ENCODE assay signal across 1 cellular context in genomic region chr14:77659822-77660221, GRCh38.
TF ChIP-seq lines count a peak whose summit lies in the region.

No MANE protein-coding gene starts in this region.

TF ChIP-seq in HepG2, 621 proteins besides CTCF, POLR2A, EP300 and RAD21:
- TF ChIP-seq ZNF629 (CRISPR knock-in tag; conservative IDR thresholded peaks at IDR 0.05), result no peak
- no peak for TF ChIP-seq PLRG1 (conservative IDR thresholded peaks at IDR 0.05)
- no peak for TF ChIP-seq ERF (CRISPR knock-in tag; IDR thresholded peaks at IDR 0.05)
- TF ChIP-seq MAFG (CRISPR knock-in tag; IDR thresholded peaks at IDR 0.05), result no peak
- TF ChIP-seq ZBTB21 (CRISPR knock-in tag; IDR thresholded peaks at IDR 0.05), result no peak
- TF ChIP-seq NBN (conservative IDR thresholded peaks at IDR 0.05), result no peak
- no peak for TF ChIP-seq ZFP37 (CRISPR knock-in tag; IDR thresholded peaks at IDR 0.05; ENCODE audit: borderline replicate concordance)
- TF ChIP-seq SSRP1 (CRISPR knock-in tag; IDR thresholded peaks at IDR 0.05), result no peak
- TF ChIP-seq ZNF678 (CRISPR knock-in tag; IDR thresholded peaks at IDR 0.05), result no peak
- TF ChIP-seq PRPF4 (IDR thresholded peaks at IDR 0.05; ENCODE audit: low read depth, low read length, poor library complexity, severe bottlenecking), result no peak
- no peak for TF ChIP-seq ZNF784 (CRISPR knock-in tag; IDR thresholded peaks at IDR 0.05; ENCODE audit: borderline replicate concordance)
